Comparison of ENCODE assay signal across 9 cellular contexts in the genomic region with DNA sequence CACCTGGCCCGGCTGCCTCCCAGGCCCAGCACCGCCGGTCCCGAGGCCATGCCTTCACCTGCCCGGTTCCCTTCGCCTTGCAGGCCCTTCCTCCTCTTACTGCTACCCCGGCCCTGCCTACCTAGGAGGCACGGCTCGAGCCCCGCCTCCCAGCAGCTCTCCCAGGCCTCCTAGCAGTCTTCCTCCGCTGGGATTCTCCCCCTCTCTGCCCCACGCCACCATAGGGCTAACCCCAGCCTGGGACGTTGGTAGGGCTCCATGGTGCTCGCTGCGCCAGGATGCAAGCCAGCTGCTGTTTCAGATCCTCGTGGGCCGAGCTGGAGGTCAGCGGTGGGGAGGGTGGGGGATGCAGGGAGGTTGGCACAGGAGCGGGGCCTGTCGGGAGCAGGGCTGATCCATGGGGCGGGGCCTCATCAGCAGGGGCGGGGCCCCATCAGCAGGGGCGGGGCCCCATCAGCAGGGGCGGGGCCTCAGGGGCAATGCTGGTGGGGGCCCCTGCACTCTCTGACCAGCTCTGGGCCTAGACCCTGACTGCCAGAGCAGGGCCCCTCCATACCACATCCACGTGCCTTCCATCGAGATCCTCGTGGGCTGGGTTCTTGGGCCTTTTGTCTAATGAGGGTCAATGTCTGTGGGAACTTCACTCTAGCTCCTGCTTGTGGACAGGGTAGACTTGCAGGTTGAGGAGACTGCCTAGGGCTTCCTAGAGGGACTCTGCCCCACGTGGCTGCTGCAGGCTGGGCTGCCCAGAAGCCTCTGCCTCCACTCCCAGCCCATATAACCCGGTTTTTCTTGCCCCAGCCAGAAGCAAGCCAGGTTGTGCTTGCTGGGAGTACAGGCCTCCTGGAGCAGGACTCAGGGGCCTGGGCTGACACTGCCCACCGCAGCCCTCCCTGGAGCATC.
DNase-seq lines count a peak whose midpoint lies in the region; ATAC-seq and TF ChIP-seq lines count a peak whose summit lies in the region.
"Had no signal": no experiment of that assay in that cellular context is flagged by ENCODE, and none has a peak within 500 bp of the region (broad histone marks: within the 10 kb centered on the region; RNA-seq: fewer than 3 reads in every experiment).

No MANE protein-coding gene starts in this region.

- intact Hi-C loops in activated CD4-positive, alpha-beta T cell treated with anti-CD3 and anti-CD28 coated beads, Interleukin-2, amount 10 ng/mL, durations not matched to agents 24 days and 14 days (cut with micrococcal nuclease), result loop anchor here (2.0 kb wide), 2 partner anchors 145 to 259 kb away; no protein-coding TSS in a partner anchor

- H3K36me3 ChIP-seq in OCI-LY3 (replicated peaks; ENCODE audit: low read depth, low read length) (no peaks in the 10 kb centered on the region), MG63 (no peaks in the 10 kb centered on the region)

- no peaks in the 10 kb centered on the region for H3K36me3 Mint-ChIP-seq in activated CD4-positive, alpha-beta T cell treated with anti-CD3 and anti-CD28 coated beads, Interleukin-2, amount 10 ng/mL, durations not matched to agents 24 days and 14 days (ENCODE audit: low read depth)
- H3K36me3 Mint-ChIP-seq in activated CD4-positive, alpha-beta T cell treated with anti-CD3 and anti-CD28 coated beads, Interleukin-2, amount 10 ng/mL, durations not matched to agents 7 days and 5 days (ENCODE audit: low read depth), result no peaks in the 10 kb centered on the region
- H3K36me3 Mint-ChIP-seq: CD4-positive, CD25-positive, alpha-beta regulatory T cell had no signal

- H3K4me2 ChIP-seq in OCI-LY3 (ENCODE audit: low read length), result no peak overlapping the region

- CTCF ChIA-PET in activated CD4-positive, alpha-beta T cell treated with anti-CD3 and anti-CD28 coated beads, Interleukin-2, amount 10 ng/mL, durations not matched to agents 7 days and 5 days (lab: Charles Lee), result interaction anchor here (1.0 to 3.0 kb wide), 15 partner anchors 10 to 254 kb away, joined by 3 to 17 read pairs (median 4); a partner anchor contains a TSS

- H3K9me3 ChIP-seq in OCI-LY3 (ENCODE audit: insufficient read depth, low read length) (no peaks in the 10 kb centered on the region), MG63 (no peaks in the 10 kb centered on the region)

- no peak overlapping the region for H3K27ac ChIP-seq in OCI-LY3 (ENCODE audit: low read length)
- H3K27ac ChIP-seq in foreskin keratinocyte, result no peak overlapping the region

- POLR2A ChIA-PET in activated CD4-positive, alpha-beta T cell treated with anti-CD3 and anti-CD28 coated beads, Interleukin-2, amount 10 ng/mL, durations not matched to agents 7 days and 5 days (lab: Charles Lee), result no interaction called here

- H3K9ac ChIP-seq in OCI-LY3 (ENCODE audit: low read length), result no peak overlapping the region

- H3K27me3 ChIP-seq in OCI-LY3 (ENCODE audit: low read depth, low read length) (no peaks in the 10 kb centered on the region), foreskin keratinocyte (no peaks in the 10 kb centered on the region), MG63 (no peaks in the 10 kb centered on the region)

- H3K4me3 Mint-ChIP-seq in activated CD4-positive, alpha-beta T cell treated with anti-CD3 and anti-CD28 coated beads, Interleukin-2, amount 10 ng/mL, durations not matched to agents 24 days and 14 days, result peak overlapping the region; percentile 45
- no peak overlapping the region for H3K4me3 Mint-ChIP-seq in activated CD4-positive, alpha-beta T cell treated with anti-CD3 and anti-CD28 coated beads, Interleukin-2, amount 10 ng/mL, durations not matched to agents 7 days and 5 days

- H3K4me3 ChIP-seq in OCI-LY3 (ENCODE audit: low read length) (peak overlapping the region; percentile 79; the same call in 1 of the 2 replicates), retinal pigment epithelial cell (ENCODE audit: low read length) (peak overlapping the region; percentile 33), MG63 (no peak overlapping the region)

- no peak overlapping the region for H2AFZ ChIP-seq in OCI-LY3 (ENCODE audit: low read depth, low read length)

- H3K4me1 ChIP-seq in OCI-LY3 (ENCODE audit: low read length), result no peaks in the 10 kb centered on the region
- H3K4me1 ChIP-seq in foreskin keratinocyte, result no peaks in the 10 kb centered on the region

- H3K27me3 Mint-ChIP-seq in activated CD4-positive, alpha-beta T cell treated with anti-CD3 and anti-CD28 coated beads, Interleukin-2, amount 10 ng/mL, durations not matched to agents 24 days and 14 days, result no peaks in the 10 kb centered on the region
- no peaks in the 10 kb centered on the region for H3K27me3 Mint-ChIP-seq in activated CD4-positive, alpha-beta T cell treated with anti-CD3 and anti-CD28 coated beads, Interleukin-2, amount 10 ng/mL, durations not matched to agents 7 days and 5 days
- H3K27me3 Mint-ChIP-seq: CD4-positive, CD25-positive, alpha-beta regulatory T cell had no signal

- no peaks in the 10 kb centered on the region for H4K20me1 ChIP-seq in OCI-LY3 (ENCODE audit: insufficient read depth, low read length)

- no peak for TF ChIP-seq CTCF in OCI-LY3 (IDR thresholded peaks at IDR 0.05; ENCODE audit: low read depth, low read length)
- peak; percentile 19 for TF ChIP-seq CTCF in foreskin keratinocyte (conservative IDR thresholded peaks at IDR 0.05)
- TF ChIP-seq CTCF in retinal pigment epithelial cell (conservative IDR thresholded peaks at IDR 0.05; ENCODE audit: low read depth, low read length), result peak; percentile 9

- H3K9me3 Mint-ChIP-seq in activated CD4-positive, alpha-beta T cell treated with anti-CD3 and anti-CD28 coated beads, Interleukin-2, amount 10 ng/mL, durations not matched to agents 24 days and 14 days, result no peaks in the 10 kb centered on the region
- no peaks in the 10 kb centered on the region for H3K9me3 Mint-ChIP-seq in activated CD4-positive, alpha-beta T cell treated with anti-CD3 and anti-CD28 coated beads, Interleukin-2, amount 10 ng/mL, durations not matched to agents 7 days and 5 days

- ATAC-seq in foreskin keratinocyte, result peak; percentile 69

- peaks cover 6% of the 10 kb centered on the region for H3K4me1 Mint-ChIP-seq in activated CD4-positive, alpha-beta T cell treated with anti-CD3 and anti-CD28 coated beads, Interleukin-2, amount 10 ng/mL, durations not matched to agents 24 days and 14 days
- peaks cover 9% of the 10 kb centered on the region for H3K4me1 Mint-ChIP-seq in activated CD4-positive, alpha-beta T cell treated with anti-CD3 and anti-CD28 coated beads, Interleukin-2, amount 10 ng/mL, durations not matched to agents 7 days and 5 days

- no peaks in the 10 kb centered on the region for H3K79me2 ChIP-seq in OCI-LY3 (ENCODE audit: low read length)

- H3K27ac Mint-ChIP-seq in activated CD4-positive, alpha-beta T cell treated with anti-CD3 and anti-CD28 coated beads, Interleukin-2, amount 10 ng/mL, durations not matched to agents 24 days and 14 days, result no peak overlapping the region
- H3K27ac Mint-ChIP-seq in activated CD4-positive, alpha-beta T cell treated with anti-CD3 and anti-CD28 coated beads, Interleukin-2, amount 10 ng/mL, durations not matched to agents 7 days and 5 days, result no peak overlapping the region

- peak; percentile 82 for DNase-seq in activated CD4-positive, alpha-beta T cell treated with anti-CD3 and anti-CD28 coated beads, Interleukin-2, amount 10 ng/mL, durations not matched to agents 24 days and 14 days
- DNase-seq in activated CD4-positive, alpha-beta T cell treated with anti-CD3 and anti-CD28 coated beads, Interleukin-2, amount 10 ng/mL, durations not matched to agents 7 days and 5 days, result no peak
- DNase-seq in foreskin keratinocyte, result peak; percentile 69 to 72
- DNase-seq in retinal pigment epithelial cell (ENCODE audit: low read depth), result no peak
- no peak for DNase-seq in NK-92 treated with Interleukin-12 subunit alpha and Interleukin-12 subunit beta, amount 100 ng/mL, for 24 hours (lab: John Stamatoyannopoulos, UW)
- no peak for DNase-seq in MG63
- DNase-seq in activated CD4-positive, alpha-beta T cell treated with anti-CD3 and anti-CD28 coated beads for 1 hour, result no peak
- DNase-seq: CD4-positive, CD25-positive, alpha-beta regulatory T cell had no signal

Comparison
In these comparisons a context has a peak if more than half of its experiments do, and no peak if none do; other contexts are left out.
1. DNase-seq: peak in activated CD4-positive, alpha-beta T cell treated with anti-CD3 and anti-CD28 coated beads, Interleukin-2, amount 10 ng/mL, durations not matched to agents 24 days and 14 days (single experiment) and foreskin keratinocyte (2 of 2); none in activated CD4-positive, alpha-beta T cell treated with anti-CD3 and anti-CD28 coated beads, Interleukin-2, amount 10 ng/mL, durations not matched to agents 7 days and 5 days (single experiment), retinal pigment epithelial cell (single experiment), NK-92 treated with Interleukin-12 subunit alpha and Interleukin-12 subunit beta, amount 100 ng/mL, for 24 hours (single experiment), MG63 (single experiment) and activated CD4-positive, alpha-beta T cell treated with anti-CD3 and anti-CD28 coated beads for 1 hour (single experiment).